In the genomic region with DNA sequence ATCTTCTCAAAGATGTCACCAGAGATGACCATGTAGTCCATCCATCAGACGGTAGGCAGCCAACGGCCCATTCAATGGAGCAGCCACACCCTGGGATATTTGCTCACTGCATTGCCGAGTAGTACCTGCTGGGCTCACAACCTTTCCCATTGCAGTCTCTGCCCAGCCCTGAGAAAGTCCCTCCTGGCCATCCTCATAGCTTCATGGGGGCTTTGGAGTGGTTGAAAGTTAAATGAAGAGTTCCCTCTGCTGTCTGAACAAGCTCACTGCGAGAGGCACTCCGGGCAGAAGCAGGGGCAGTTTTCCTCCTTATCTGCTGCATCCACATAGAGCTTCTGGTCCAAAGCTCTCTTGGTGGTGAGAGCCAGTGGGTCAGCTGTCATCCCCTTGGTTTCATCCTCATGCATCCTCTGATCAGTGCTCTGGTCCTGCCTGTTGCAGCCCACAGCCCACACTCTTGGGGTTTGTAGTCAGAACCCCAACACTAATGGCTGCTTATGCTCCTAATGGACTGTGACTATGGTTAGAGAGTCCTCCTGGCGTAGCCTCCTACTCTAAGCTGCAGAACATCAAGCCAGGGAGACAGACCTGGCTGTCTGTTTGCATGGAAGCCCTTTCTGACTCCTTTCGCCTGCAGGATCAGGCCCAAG, we compare ENCODE assay signal across 8 cellular contexts. TPM values are rescaled to one million over a fixed set of nuclear protein-coding genes. Genes with fewer than 3 reads are reported as not detected.
DNase-seq lines count a peak whose midpoint lies in the region; ATAC-seq and TF ChIP-seq lines count a peak whose summit lies in the region.

No MANE protein-coding gene starts in this region.

- H2AFZ ChIP-seq in DND-41 (ENCODE audit: low read depth, low read length) (peak overlapping the region; percentile 14; the same call in 1 of the 2 replicates), hepatocyte (no peak overlapping the region)

- intact Hi-C loops in stomach (cut with DNase I; ENCODE audit: low total_unique reads), result no loop called here

- H3K36me3 ChIP-seq in DND-41 (ENCODE audit: insufficient read depth, low read length) (peaks cover 32% of the 10 kb centered on the region), hepatocyte (replicated peaks; ENCODE audit: insufficient read depth, low read depth) (no peaks in the 10 kb centered on the region), stomach (no peaks in the 10 kb centered on the region)

- peaks cover 92% of the 10 kb centered on the region for H3K4me1 ChIP-seq in DND-41 (ENCODE audit: insufficient read depth, low read length)
- H3K4me1 ChIP-seq in hepatocyte (ENCODE audit: insufficient read depth), result peaks cover 11% of the 10 kb centered on the region
- peaks cover 0 to 17% (median 3%) of the 10 kb centered on the region in 4 donors for H3K4me1 ChIP-seq in stomach

- 37% methylated on average over 7 of the region's 7 CpGs for WGBS in hepatocyte (ENCODE audit: low lambda C conversion rate, missing lambda C conversion rate)
- WGBS in stomach, 5 donors, result 46 to 78% (median 49%) methylated on average over 5 to 7 of the region's 7 CpGs

- DNase-seq in 8988T, result peak; percentile 17
- DNase-seq in DND-41, result peak; percentile 59
- peak; percentile 89 for DNase-seq in NCI-H146 (lab: John Stamatoyannopoulos, UW)
- DNase-seq in activated CD4-positive, alpha-beta T cell treated with anti-CD3 and anti-CD28 coated beads, Interleukin-2, amount 50 U/mL, for 1 hour, result peak; percentile 21
- peak; percentile 72 for DNase-seq in hepatocyte (ENCODE audit: low spot score)
- DNase-seq in stomach, result no peak

- TF ChIP-seq POLR2A in stomach (IDR thresholded peaks at IDR 0.05), result no peak

- no peak for TF ChIP-seq EP300 in stomach (IDR thresholded peaks at IDR 0.05)

- H3K9ac ChIP-seq in DND-41 (ENCODE audit: low read depth, low read length), result peak overlapping the region; percentile 54

- peak overlapping the region; percentile 54 for H3K4me2 ChIP-seq in DND-41 (ENCODE audit: insufficient read depth, low read length)
- no peak overlapping the region for H3K4me2 ChIP-seq in hepatocyte

- no peaks in the 10 kb centered on the region for H3K79me2 ChIP-seq in DND-41 (ENCODE audit: insufficient read depth, low read length)
- H3K79me2 ChIP-seq in hepatocyte, result no peaks in the 10 kb centered on the region

- TF ChIP-seq CTCF in DND-41 (IDR thresholded peaks at IDR 0.05; ENCODE audit: borderline replicate concordance, extremely low read depth, low read length, poor library complexity, severe bottlenecking), result peak; percentile 88
- TF ChIP-seq CTCF in hepatocyte (IDR thresholded peaks at IDR 0.05; ENCODE audit: poor library complexity), result peak; percentile 73
- TF ChIP-seq CTCF in stomach (IDR thresholded peaks at IDR 0.05), result peak in 5 of 7 experiments; percentile 27 to 48 (median 36)

- H3K9me2 ChIP-seq in hepatocyte (replicated peaks; ENCODE audit: insufficient read depth), result no peaks in the 10 kb centered on the region

- H3K9me3 ChIP-seq in DND-41 (ENCODE audit: insufficient read depth, low read length, severe bottlenecking), result no peaks in the 10 kb centered on the region
- no peaks in the 10 kb centered on the region for H3K9me3 ChIP-seq in hepatocyte (ENCODE audit: low read depth)
- no peaks in the 10 kb centered on the region for H3K9me3 ChIP-seq in stomach

- H4K20me1 ChIP-seq in DND-41 (ENCODE audit: insufficient read depth, low read length) (no peaks in the 10 kb centered on the region), hepatocyte (ENCODE audit: insufficient read depth, poor library complexity, severe bottlenecking) (no peaks in the 10 kb centered on the region)

- H3K4me3 ChIP-seq in DND-41 (ENCODE audit: low read depth in 1 of 2, low read length in 2 of 2), result no peak overlapping the region
- H3K4me3 ChIP-seq in hepatocyte, result no peak overlapping the region
- H3K4me3 ChIP-seq in stomach, result no peak overlapping the region

- H3K27ac ChIP-seq in DND-41 (ENCODE audit: low read length), result peak overlapping the region; percentile 96
- H3K27ac ChIP-seq in hepatocyte, result no peak overlapping the region
- no peak overlapping the region for H3K27ac ChIP-seq in stomach

- ATAC-seq in DND-41 (ENCODE audit: insufficient read depth, low read depth) (peak; percentile 47), HG03565 (IDR thresholded peaks at IDR 0.05; ENCODE audit: unreplicated experiment) (no peak), GM18858 (IDR thresholded peaks at IDR 0.05; ENCODE audit: unreplicated experiment) (no peak)

- H3K27me3 ChIP-seq in DND-41 (ENCODE audit: insufficient read depth, low read length, poor library complexity) (no peaks in the 10 kb centered on the region), hepatocyte (no peaks in the 10 kb centered on the region), stomach (no peaks in the 10 kb centered on the region)

RNA-seq across cellular contexts. Expression of gene TNFSF8, which starts 23.3 kb away (rescaled TPM):
- total RNA-seq in hepatocyte, result not detected in 2 replicates
- polyA plus RNA-seq in hepatocyte, result not detected in 2 replicates
- total RNA-seq in stomach, result 10 to 100 TPM in 1 of 5 donors, 1 to 10 TPM in 2, not detected in 2; 5.3 to 14.0 (median 5.8) TPM
- 1 to 10 TPM in 1 of 3 donors, under 1 TPM in 2; 0.40 to 1.1 (median 0.81) TPM for polyA plus RNA-seq in stomach

Comparison
In these comparisons a context has a peak if more than half of its experiments do, and no peak if none do; other contexts are left out.
1. CTCF ChIP-seq: peak in every context shown above with its lines; median percentile 88 in DND-41; 73 in hepatocyte; 36 in stomach.